In genomic region chr2:102737435-102737834, GRCh38 we compare ENCODE assay signal across 8 cellular contexts. TPM values are rescaled to one million over a fixed set of nuclear protein-coding genes. Genes with fewer than 3 reads are reported as not detected.
DNase-seq lines count a peak whose midpoint lies in the region; ATAC-seq and TF ChIP-seq lines count a peak whose summit lies in the region.

No MANE protein-coding gene starts in this region.

- H3K27me3 Mint-ChIP-seq in WTC11 (ENCODE audit: low read depth) (no peaks in the 10 kb centered on the region), mesothelial cell of epicardium (ENCODE audit: low read depth) (no peaks in the 10 kb centered on the region)

- DNase-seq in DMS 273 (lab: John Stamatoyannopoulos, UW; ENCODE audit: unreplicated experiment) (peak; percentile 2), DMS 273 treated with DMSO at 0.1 percent for 48 hours (lab: John Stamatoyannopoulos, UW) (no peak), WTC11 (ENCODE audit: low spot score) (no peak), mesothelial cell of epicardium (ENCODE audit: low spot score in 2 of 2, unreplicated experiment in 2 of 2) (no peak), NCI-H2196 (lab: John Stamatoyannopoulos, UW; ENCODE audit: unreplicated experiment) (no peak), islet precursor cell (no peak)
- DNase-seq in effector CD4-positive, alpha-beta T cell = no peak

- POLR2A ChIA-PET in WTC11 (lab: Charles Lee) = no interaction called here

- H3K9me3 Mint-ChIP-seq in WTC11 (no peaks in the 10 kb centered on the region), mesothelial cell of epicardium (peaks cover 14% of the 10 kb centered on the region)

- H3K36me3 Mint-ChIP-seq in WTC11 = no peaks in the 10 kb centered on the region
- no peaks in the 10 kb centered on the region for H3K36me3 Mint-ChIP-seq in mesothelial cell of epicardium

- peaks cover 19% of the 10 kb centered on the region for H3K4me1 Mint-ChIP-seq in WTC11
- H3K4me1 Mint-ChIP-seq in mesothelial cell of epicardium = peaks cover 21% of the 10 kb centered on the region

- CTCF ChIA-PET in WTC11 (lab: Charles Lee) = interaction anchor here (1.1 to 4.4 kb wide), 4 partner anchors 17 to 497 kb away, joined by 3 to 43 read pairs (median 8); no protein-coding TSS in a partner anchor

- ATAC-seq in HG02885 (IDR thresholded peaks at IDR 0.05; ENCODE audit: poor library complexity, unreplicated experiment) = peak; percentile 54
- no peak for ATAC-seq in WTC11

- no peak for TF ChIP-seq CTCF in WTC11 (IDR thresholded peaks at IDR 0.05)
- no peak for TF ChIP-seq CTCF in mesothelial cell of epicardium (IDR thresholded peaks at IDR 0.05; ENCODE audit: unreplicated experiment)

- H3K4me3 Mint-ChIP-seq in WTC11 (peak overlapping the region; percentile 96), mesothelial cell of epicardium (peak overlapping the region; percentile 98)

- H3K27ac Mint-ChIP-seq in WTC11 (no peak overlapping the region), mesothelial cell of epicardium (peak overlapping the region; percentile 75)

TF ChIP-seq in WTC11, 78 proteins besides CTCF, POLR2A, EP300 and RAD21:
- TF ChIP-seq CREM (CRISPR knock-in tag; IDR thresholded peaks at IDR 0.05) = no peak
- TF ChIP-seq NFATC4 (CRISPR knock-in tag; IDR thresholded peaks at IDR 0.05) = no peak
- TF ChIP-seq ZNF423 (CRISPR knock-in tag; IDR thresholded peaks at IDR 0.05) = no peak
- TF ChIP-seq ZNF263 (CRISPR knock-in tag; IDR thresholded peaks at IDR 0.05; ENCODE audit: low read depth) = no peak
- TF ChIP-seq STAT6 (CRISPR knock-in tag; conservative IDR thresholded peaks at IDR 0.05; ENCODE audit: low read depth) = no peak
- TF ChIP-seq PRDM15 (CRISPR knock-in tag; IDR thresholded peaks at IDR 0.05) = no peak
- TF ChIP-seq PRRX2 (CRISPR knock-in tag; IDR thresholded peaks at IDR 0.05) = no peak
- TF ChIP-seq GABPB1 (CRISPR knock-in tag; IDR thresholded peaks at IDR 0.05) = no peak
- no peak for TF ChIP-seq AR (CRISPR knock-in tag; IDR thresholded peaks at IDR 0.05)
- no peak for TF ChIP-seq CREB1 (CRISPR knock-in tag; IDR thresholded peaks at IDR 0.05)
TF ChIP-seq in WTC11: peak in this region for 0.

RNA-seq across cellular contexts. Expression of gene TMEM182, which starts 24.4 kb away (rescaled TPM):
- total RNA-seq in WTC11 (2021) (4.2 to 4.8 TPM (median 4.3 TPM) in 3 replicates), mesothelial cell of epicardium (7.1 to 9.1 TPM (median 8.0 TPM) in 3 replicates)
